19 cellular contexts compared by ENCODE assay signal in genomic region chr2:119691651-119692245, GRCh38. TPM values are rescaled to one million over a fixed set of nuclear protein-coding genes. Genes with fewer than 3 reads are reported as not detected.
DNase-seq lines count a peak whose midpoint lies in the region; ATAC-seq and TF ChIP-seq lines count a peak whose summit lies in the region.
"Had no signal": no experiment of that assay in that cellular context is flagged by ENCODE, and none has a peak within 500 bp of the region (broad histone marks: within the 10 kb centered on the region; RNA-seq: fewer than 3 reads in every experiment).

No MANE protein-coding gene starts in this region.

- peaks cover 22% of the 10 kb centered on the region for H3K4me1 Mint-ChIP-seq in WTC11

- H3K27me3 Mint-ChIP-seq in WTC11 (ENCODE audit: low read depth) = no peaks in the 10 kb centered on the region; the same call in 1 of the 2 replicates

- ATAC-seq in WTC11 = no peak
- ATAC-seq in HG02981 (IDR thresholded peaks at IDR 0.05; ENCODE audit: unreplicated experiment) = no peak
- ATAC-seq in esophagus mucosa = no peak

- POLR2A ChIA-PET in WTC11 (lab: Charles Lee) = no interaction called here

- no peak overlapping the region; the same call in 1 of the 2 replicates for H3K27ac Mint-ChIP-seq in WTC11
- H3K27ac Mint-ChIP-seq: HFFc6 had no signal

- CTCF ChIA-PET in WTC11 (lab: Charles Lee) = interaction anchor here (1.2 to 2.1 kb wide), 4 partner anchors 10 to 131 kb away, joined by 3 to 14 read pairs (median 6); no protein-coding TSS in a partner anchor

- peaks cover 3% of the 10 kb centered on the region for H3K9me3 Mint-ChIP-seq in WTC11
- H3K9me3 Mint-ChIP-seq: HFFc6 had no signal

- peaks cover 14% of the 10 kb centered on the region for H3K36me3 Mint-ChIP-seq in WTC11

- intact Hi-C loops in posterior vena cava (cut with DNase I) = no loop called here

- H3K4me3 Mint-ChIP-seq in WTC11 = no peak overlapping the region
- H3K4me3 Mint-ChIP-seq: HFFc6 had no signal

- TF ChIP-seq CTCF in WTC11 (IDR thresholded peaks at IDR 0.05) = no peak

- DNase-seq in NCI-H524 (lab: John Stamatoyannopoulos, UW) (peak; percentile 9 to 73), NCI-H524 treated with DMSO at 0.1 percent for 48 hours (lab: John Stamatoyannopoulos, UW) (no peak), NCI-H1694 treated with DMSO at 0.1 percent for 48 hours (lab: John Stamatoyannopoulos, UW) (peak; percentile 76), WTC11 (ENCODE audit: low spot score) (no peak), posterior vena cava (ENCODE audit: low spot score) (peak; percentile 58), NCI-H510A (lab: John Stamatoyannopoulos, UW) (no peak)
- DNase-seq: 8988T, GOT3, HFFc6, IMR-90, KG1, MM.1S, NCI-H1417, NCI-H187, NCI-H2081 treated with DMSO at 0.1 percent for 48 hours, NCI-H69, SIG-M5 had no signal

TF ChIP-seq in WTC11, 78 proteins besides CTCF, POLR2A, EP300 and RAD21:
- no peak for TF ChIP-seq FOXK1 (CRISPR knock-in tag; IDR thresholded peaks at IDR 0.05)
- 0 out of 2 replicates have a peak, but pooled peaks have one; percentile 39 for TF ChIP-seq GABPB1 (CRISPR knock-in tag; IDR thresholded peaks at IDR 0.05)

RNA-seq across cellular contexts. Expression of gene TMEM177, which starts 12.7 kb away (rescaled TPM):
- total RNA-seq in WTC11 (2021) = 33.5 to 41.1 TPM (median 34.1 TPM) in 3 replicates
- 1 to 10 TPM; 5.3 TPM for total RNA-seq in posterior vena cava
- total RNA-seq in esophagus mucosa = 5.3 TPM

Comparison
In these comparisons a context has a peak if more than half of its experiments do, and no peak if none do; other contexts are left out.
1. DNase-seq: peak in NCI-H524 (2 of 2), NCI-H1694 treated with DMSO at 0.1 percent for 48 hours (single experiment) and posterior vena cava (single experiment); none in NCI-H524 treated with DMSO at 0.1 percent for 48 hours (single experiment), WTC11 (single experiment) and NCI-H510A (single experiment).